ENCODE assay signal across 1 cellular context in the genomic region with DNA sequence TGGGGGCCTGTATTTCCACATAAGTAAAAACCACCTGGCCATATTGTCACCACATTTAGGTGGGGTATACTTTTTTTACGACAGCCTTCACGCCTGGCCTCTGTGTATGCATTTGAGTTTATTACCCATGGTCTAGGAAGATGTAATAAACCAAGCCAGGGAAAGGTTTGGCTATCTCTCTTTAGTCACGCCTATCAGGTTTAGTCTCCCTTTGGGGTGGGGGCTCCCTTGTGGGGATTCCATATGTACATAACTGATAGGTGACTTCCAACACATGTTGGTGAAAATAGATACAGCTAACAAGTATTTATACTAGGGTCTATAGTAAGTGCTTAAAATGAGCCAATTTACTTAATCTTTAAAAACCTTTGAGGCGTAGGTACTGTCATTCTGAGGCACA.
TF ChIP-seq lines count a peak whose summit lies in the region.

No MANE protein-coding gene starts in this region.

TF ChIP-seq in HepG2, 621 proteins besides CTCF, POLR2A, EP300 and RAD21:
- no peak for TF ChIP-seq ZNF605 (CRISPR knock-in tag; IDR thresholded peaks at IDR 0.05)
- TF ChIP-seq ZNF354B (CRISPR knock-in tag; IDR thresholded peaks at IDR 0.05) = no peak
- no peak for TF ChIP-seq NFRKB (IDR thresholded peaks at IDR 0.05)
